In the genomic region with DNA sequence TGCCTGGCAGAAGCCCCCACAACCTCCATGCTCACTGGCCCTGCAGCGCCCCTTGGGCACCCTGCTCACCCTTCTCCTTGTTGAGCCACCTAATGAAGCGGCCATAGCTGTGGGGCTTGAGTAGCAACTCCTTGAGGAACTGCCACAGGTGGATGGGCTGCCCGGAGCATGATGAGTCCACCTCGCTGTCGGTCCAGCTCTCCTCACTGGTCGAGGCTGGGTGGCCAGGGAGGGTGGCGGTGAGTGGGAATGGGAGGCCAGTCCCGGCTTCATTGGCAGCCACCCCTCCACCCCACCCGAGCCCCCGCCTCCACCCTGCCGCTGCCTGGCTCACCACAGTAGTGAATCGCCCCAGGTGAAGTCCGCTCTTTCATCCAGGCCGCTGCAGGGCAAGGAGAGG, we compare ENCODE assay signal across 23 cellular contexts. TPM values are rescaled to one million over a fixed set of nuclear protein-coding genes. Genes with fewer than 3 reads are reported as not detected.
"Had no signal": no experiment of that assay in that cellular context is flagged by ENCODE, and none has a peak within 500 bp of the region (broad histone marks: within the 10 kb centered on the region; RNA-seq: fewer than 3 reads in every experiment).

No MANE protein-coding gene starts in this region.

- H3K9me3 Mint-ChIP-seq: T-cell had no signal

- H3K4me3 ChIP-seq: MG63 had no signal

- H3K36me3 Mint-ChIP-seq: T-cell had no signal

- ATAC-seq: Panc1, PC-3, T-cell had no signal

- H3K36me3 ChIP-seq: MG63 had no signal

- H3K4me1 Mint-ChIP-seq: T-cell had no signal

- DNase-seq: Karpas-422; KG1; MG63; NCI-H1092; NCI-H1105 treated with DMSO at 0.1 percent for 48 hours; NCI-H1417 treated with DMSO at 0.1 percent for 48 hours; NCI-H146; NCI-H1694 treated with DMSO at 0.1 percent for 48 hours; NCI-H1930; NCI-H2107; NCI-H2227 treated with DMSO at 0.1 percent for 48 hours; NCI-H526 treated with DMSO at 0.1 percent for 48 hours; NCI-H748 treated with DMSO at 0.1 percent for 48 hours; NK-92 treated with Interleukin-12 subunit alpha and Interleukin-12 subunit beta, amount 100 ng/mL, for 24 hours; PC-3; SHP77; SK-N-SH; SW 1271; T-cell had no signal

- H3K4me3 Mint-ChIP-seq: T-cell had no signal

- H3K27ac Mint-ChIP-seq: T-cell had no signal

- H3K27ac ChIP-seq: RWPE1 had no signal

- H3K9ac ChIP-seq: SK-N-SH had no signal

- H3K27me3 ChIP-seq: MG63 had no signal

- H3K27me3 Mint-ChIP-seq: T-cell had no signal

- H3K4me2 ChIP-seq: SK-N-SH had no signal

- H3K9me3 ChIP-seq: MG63, SK-N-SH had no signal

RNA-seq across cellular contexts. Expression of a gene that starts 16.9 kb away (rescaled TPM):
- total RNA-seq: NCI-H460, SK-MEL-5 had no signal
